ENCODE assay signal across 8 cellular contexts in genomic region chr17:44199553-44200477, GRCh38. TPM values are rescaled to one million over a fixed set of nuclear protein-coding genes. Genes with fewer than 3 reads are reported as not detected.
DNase-seq lines count a peak whose midpoint lies in the region; ATAC-seq and TF ChIP-seq lines count a peak whose summit lies in the region.

ATXN7L3 (minus strand) TSS chr17:44199884; CDS start chr17:44198070, 1,814 bp downstream.

- peak within 1 kb of the TSS; percentile 87 to 98 for H3K27ac ChIP-seq in coronary artery

- H3K4me1 Mint-ChIP-seq in activated CD4-positive, alpha-beta T cell treated with anti-CD3 and anti-CD28 coated beads, Interleukin-2, amount 10 ng/mL, durations not matched to agents 7 days and 5 days: peaks cover 63% of the 10 kb centered on the region

- H3K27ac Mint-ChIP-seq in activated CD4-positive, alpha-beta T cell treated with anti-CD3 and anti-CD28 coated beads, Interleukin-2, amount 10 ng/mL, durations not matched to agents 7 days and 5 days: peak within 1 kb of the TSS; percentile 96

- peak within 1 kb of the TSS; percentile 92 for H3K4me3 Mint-ChIP-seq in activated CD4-positive, alpha-beta T cell treated with anti-CD3 and anti-CD28 coated beads, Interleukin-2, amount 10 ng/mL, durations not matched to agents 7 days and 5 days

- H3K36me3 Mint-ChIP-seq in activated CD4-positive, alpha-beta T cell treated with anti-CD3 and anti-CD28 coated beads, Interleukin-2, amount 10 ng/mL, durations not matched to agents 7 days and 5 days (ENCODE audit: low read depth): peaks cover 32% of the 10 kb centered on the region

- no peaks in the 10 kb centered on the region for H3K27me3 ChIP-seq in BJ (ENCODE audit: control insufficient read depth, insufficient read depth, low read length)

- no peaks in the 10 kb centered on the region for H3K9me3 Mint-ChIP-seq in activated CD4-positive, alpha-beta T cell treated with anti-CD3 and anti-CD28 coated beads, Interleukin-2, amount 10 ng/mL, durations not matched to agents 7 days and 5 days

- no peaks in the 10 kb centered on the region for H3K27me3 Mint-ChIP-seq in activated CD4-positive, alpha-beta T cell treated with anti-CD3 and anti-CD28 coated beads, Interleukin-2, amount 10 ng/mL, durations not matched to agents 7 days and 5 days

- H3K4me3 ChIP-seq in BJ (ENCODE audit: low read depth, low read length) (peak within 1 kb of the TSS; percentile 74), coronary artery (peak within 1 kb of the TSS; percentile 85)

- ATAC-seq in GM19324 (IDR thresholded peaks at IDR 0.05; ENCODE audit: low FRiP score, unreplicated experiment) (peak; percentile 76), HG03469 (IDR thresholded peaks at IDR 0.05; ENCODE audit: unreplicated experiment) (peak; percentile 43), left lobe of liver (peak; percentile 90)

- DNase-seq in BJ (ENCODE audit: low read depth): peak; percentile 84
- peak; percentile 99 for DNase-seq in NCI-H69 (lab: John Stamatoyannopoulos, UW)
- peak; percentile 100 for DNase-seq in activated CD4-positive, alpha-beta T cell treated with anti-CD3 and anti-CD28 coated beads, Interleukin-2, amount 10 ng/mL, durations not matched to agents 7 days and 5 days
- DNase-seq in coronary artery (ENCODE audit: low spot score): peak; percentile 99
- DNase-seq in left lobe of liver (ENCODE audit: low spot score): peak; percentile 99
- DNase-seq in stimulated activated CD4-positive, alpha-beta T cell treated with anti-CD3 and anti-CD28 coated beads, Interleukin-2, amount 100 ng/mL, for 24 hours: peak; percentile 100

- TF ChIP-seq CTCF in BJ (IDR thresholded peaks at IDR 0.05; ENCODE audit: insufficient read depth, low read depth, low read length) (no peak), coronary artery (IDR thresholded peaks at IDR 0.05) (no peak)

- POLR2A ChIA-PET in BJ (lab: Charles Lee): interaction anchor here (0.6 to 0.7 kb wide), 3 partner anchors 15 to 362 kb away, joined by 5 to 20 read pairs (median 9); no protein-coding TSS in a partner anchor
- POLR2A ChIA-PET in activated CD4-positive, alpha-beta T cell treated with anti-CD3 and anti-CD28 coated beads, Interleukin-2, amount 10 ng/mL, durations not matched to agents 7 days and 5 days (lab: Charles Lee): interaction anchor here (1.3 kb wide), 1 partner anchor 10 kb away, joined by 5 read pairs; no protein-coding TSS in a partner anchor

- CTCF ChIA-PET in BJ (lab: Yijun Ruan, JAX): interaction anchor here (3.2 kb wide), 1 partner anchor 10 kb away, joined by 19 read pairs; no protein-coding TSS in a partner anchor
- CTCF ChIA-PET in activated CD4-positive, alpha-beta T cell treated with anti-CD3 and anti-CD28 coated beads, Interleukin-2, amount 10 ng/mL, durations not matched to agents 7 days and 5 days (lab: Charles Lee): interaction anchor here (0.6 to 9.6 kb wide), 2 partner anchors 10 to 131 kb away, joined by 3 to 55 read pairs; no protein-coding TSS in a partner anchor

- H3K36me3 ChIP-seq in BJ (ENCODE audit: control insufficient read depth, insufficient read depth, low read length): peaks cover 15% of the 10 kb centered on the region

RNA-seq across cellular contexts. Expression of gene ATXN7L3, which starts in this region (rescaled TPM):
- 47.0 and 53.9 TPM in 2 replicates for polyA plus RNA-seq in BJ (2011; rRNA removed)
- 35.2 and 50.0 TPM in 2 replicates for polyA minus RNA-seq in BJ (2011; rRNA and poly(A)+ RNA removed)
- 100 to 1,000 TPM; 110 to 112 TPM for total RNA-seq in activated CD4-positive, alpha-beta T cell treated with anti-CD3 and anti-CD28 coated beads, Interleukin-2, amount 10 ng/mL, durations not matched to agents 7 days and 5 days
- 26.6 TPM for total RNA-seq in left lobe of liver

Comparison
In these comparisons a context has a peak if more than half of its experiments do, and no peak if none do; other contexts are left out.
1. Peak in every context shown above with its lines: DNase-seq, ATAC-seq, H3K4me3 ChIP-seq and H3K27ac ChIP-seq.